In the genomic region with DNA sequence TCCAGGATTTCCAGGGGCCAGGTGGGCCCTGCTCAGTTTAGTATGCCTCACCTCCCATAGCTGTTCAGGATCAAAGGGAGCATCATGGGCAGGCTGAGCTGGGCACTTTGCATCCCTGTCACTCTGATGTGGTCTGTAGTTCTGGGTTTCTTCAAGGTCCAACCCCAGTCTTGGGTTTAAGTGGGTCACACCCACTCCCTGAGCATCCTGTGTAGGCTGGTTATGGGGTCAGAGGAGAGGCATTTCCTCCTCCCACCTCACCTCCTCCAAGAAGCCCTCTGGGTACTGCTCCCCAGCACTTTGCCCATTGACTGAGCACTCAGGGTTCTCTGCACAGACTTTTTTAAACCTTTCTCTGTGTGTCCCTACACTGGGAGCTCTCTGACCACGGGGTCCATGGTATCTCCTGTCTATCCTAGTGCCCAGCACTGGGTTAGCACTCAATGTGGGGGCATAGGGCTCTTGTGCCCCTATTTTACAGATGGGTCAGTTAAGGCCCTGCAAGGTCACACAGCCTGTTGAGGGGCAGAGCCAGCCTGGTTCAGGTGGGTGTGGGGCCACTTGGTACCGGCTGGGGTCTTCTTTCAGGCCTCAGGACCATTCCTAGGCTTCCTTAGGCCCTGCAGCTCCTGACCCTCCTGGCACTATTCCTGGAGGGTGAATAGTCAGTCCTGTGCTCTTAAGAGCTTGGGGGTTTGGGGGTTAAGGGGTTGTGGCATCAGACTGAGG, we compare ENCODE assay signal across 1 cellular context.
TF ChIP-seq lines count a peak whose summit lies in the region.

No MANE protein-coding gene starts in this region.

TF ChIP-seq in H1, 55 proteins besides CTCF, POLR2A, EP300 and RAD21 (continued from another document):
- TF ChIP-seq, protein P1, sequence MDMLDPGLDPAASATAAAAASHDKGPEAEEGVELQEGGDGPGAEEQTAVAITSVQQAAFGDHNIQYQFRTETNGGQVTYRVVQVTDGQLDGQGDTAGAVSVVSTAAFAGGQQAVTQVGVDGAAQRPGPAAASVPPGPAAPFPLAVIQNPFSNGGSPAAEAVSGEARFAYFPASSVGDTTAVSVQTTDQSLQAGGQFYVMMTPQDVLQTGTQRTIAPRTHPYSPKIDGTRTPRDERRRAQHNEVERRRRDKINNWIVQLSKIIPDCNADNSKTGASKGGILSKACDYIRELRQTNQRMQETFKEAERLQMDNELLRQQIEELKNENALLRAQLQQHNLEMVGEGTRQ (IDR thresholded peaks at IDR 0.05; ENCODE audit: low read length) = no peak
TF ChIP-seq in H1: peak in this region for 0.
